Comparison of ENCODE assay signal across 1 cellular context in genomic region chr19:12331211-12331941, GRCh38.
A peak's percentile ranks its signal among the peaks of the same experiment; 100 is the strongest.
TF ChIP-seq lines count a peak whose summit lies in the region.

No MANE protein-coding gene starts in this region.

TF ChIP-seq in GM12878, 131 proteins besides CTCF, POLR2A, EP300 and RAD21 (continues in another document):
- TF ChIP-seq IRF5 (IDR thresholded peaks at IDR 0.05; ENCODE audit: borderline replicate concordance) (no peak), RBBP5 (conservative IDR thresholded peaks at IDR 0.05) (no peak), SMAD5 (IDR thresholded peaks at IDR 0.05; ENCODE audit: low read depth) (no peak), TCF7 (IDR thresholded peaks at IDR 0.05; ENCODE audit: borderline replicate concordance) (0 out of 2 replicates have a peak, but pooled peaks have one; percentile 24), KLF5 (IDR thresholded peaks at IDR 0.05; ENCODE audit: partially characterized antibody) (no peak), ATF7 (IDR thresholded peaks at IDR 0.05; ENCODE audit: low read depth) (peak; percentile 79), CHD2 (IDR thresholded peaks at IDR 0.05; ENCODE audit: borderline replicate concordance, low read depth, low read length) (peak; percentile 90), JUNB (IDR thresholded peaks at IDR 0.05) (no peak; the same call in 1 of the 2 replicates), CEBPB (IDR thresholded peaks at IDR 0.05; ENCODE audit: borderline replicate concordance in 1 of 2, low read depth in 2 of 2, low read length in 2 of 2) (no peak), ZNF24 (IDR thresholded peaks at IDR 0.05) (no peak), SREBF2 (IDR thresholded peaks at IDR 0.05; ENCODE audit: low read length) (no peak), PRDM15 (CRISPR knock-in tag; IDR thresholded peaks at IDR 0.05) (no peak), RELA (IDR thresholded peaks at IDR 0.05; ENCODE audit: borderline replicate concordance, partially characterized antibody) (peak; percentile 96), TCF12 (IDR thresholded peaks at IDR 0.05; ENCODE audit: low read depth, low read length) (0 out of 2 replicates have a peak, but pooled peaks have one; percentile 48), POU2F2 (IDR thresholded peaks at IDR 0.05; ENCODE audit: borderline replicate concordance, low read depth, low read length) (peak; percentile 60; the same call in 1 of the 3 replicates), MTA2 (IDR thresholded peaks at IDR 0.05; ENCODE audit: low read depth) (peak; percentile 66; the same call in 1 of the 2 replicates), SMARCA5 (IDR thresholded peaks at IDR 0.05) (0 out of 2 replicates have a peak, but pooled peaks have one; percentile 18), SIN3A (IDR thresholded peaks at IDR 0.05; ENCODE audit: low read depth, low read length) (no peak), ZNF384 (IDR thresholded peaks at IDR 0.05; ENCODE audit: borderline replicate concordance, low read depth, low read length) (no peak), NR2F1 (conservative IDR thresholded peaks at IDR 0.05) (peak; percentile 99), KDM1A (IDR thresholded peaks at IDR 0.05; ENCODE audit: borderline replicate concordance) (no peak), MEF2A (IDR thresholded peaks at IDR 0.05; ENCODE audit: insufficient read depth, low read depth, low read length) (peak; percentile 50; the same call in 1 of the 2 replicates), HDGF (IDR thresholded peaks at IDR 0.05) (no peak), ZNF217 (IDR thresholded peaks at IDR 0.05) (no peak), RUNX3 (IDR thresholded peaks at IDR 0.05; ENCODE audit: low read length) (peak; percentile 94), CREB1 (IDR thresholded peaks at IDR 0.05; ENCODE audit: low read depth) (peak; percentile 36; the same call in 1 of the 2 replicates), SP1 (IDR thresholded peaks at IDR 0.05; ENCODE audit: low read depth, low read length) (peak; percentile 80), ZBTB4 (CRISPR knock-in tag; IDR thresholded peaks at IDR 0.05) (no peak), PML (IDR thresholded peaks at IDR 0.05; ENCODE audit: low read length) (0 out of 2 replicates have a peak, but pooled peaks have one; percentile 29), EGR1 (IDR thresholded peaks at IDR 0.05; ENCODE audit: borderline replicate concordance in 1 of 2, low read depth in 2 of 2, low read length in 2 of 2) (peak; percentile 41 to 99), ZBED1 (IDR thresholded peaks at IDR 0.05; ENCODE audit: borderline replicate concordance) (peak; percentile 72; the same call in 1 of the 2 replicates), KAT2A (conservative IDR thresholded peaks at IDR 0.05; ENCODE audit: control insufficient read depth, low read depth, low read length) (no peak), HDAC2 (IDR thresholded peaks at IDR 0.05) (no peak), POLR2AphosphoS2 (IDR thresholded peaks at IDR 0.05; ENCODE audit: low read depth, low read length) (no peak), BCL11A (IDR thresholded peaks at IDR 0.05; ENCODE audit: low read depth, low read length) (peak; percentile 72; the same call in 1 of the 2 replicates), IRF3 (IDR thresholded peaks at IDR 0.05) (no peak), RAD51 (IDR thresholded peaks at IDR 0.05) (peak; percentile 26; the same call in 1 of the 2 replicates), EED (IDR thresholded peaks at IDR 0.05; ENCODE audit: low read depth) (peak; percentile 73), DPF2 (IDR thresholded peaks at IDR 0.05) (peak; percentile 68), IKZF2 (IDR thresholded peaks at IDR 0.05) (peak; percentile 76 to 77), NBN (IDR thresholded peaks at IDR 0.05) (peak; percentile 54; the same call in 1 of the 2 replicates), SIX5 (IDR thresholded peaks at IDR 0.05; ENCODE audit: low read depth, low read length, severe bottlenecking) (no peak)
- TF ChIP-seq, protein P1, sequence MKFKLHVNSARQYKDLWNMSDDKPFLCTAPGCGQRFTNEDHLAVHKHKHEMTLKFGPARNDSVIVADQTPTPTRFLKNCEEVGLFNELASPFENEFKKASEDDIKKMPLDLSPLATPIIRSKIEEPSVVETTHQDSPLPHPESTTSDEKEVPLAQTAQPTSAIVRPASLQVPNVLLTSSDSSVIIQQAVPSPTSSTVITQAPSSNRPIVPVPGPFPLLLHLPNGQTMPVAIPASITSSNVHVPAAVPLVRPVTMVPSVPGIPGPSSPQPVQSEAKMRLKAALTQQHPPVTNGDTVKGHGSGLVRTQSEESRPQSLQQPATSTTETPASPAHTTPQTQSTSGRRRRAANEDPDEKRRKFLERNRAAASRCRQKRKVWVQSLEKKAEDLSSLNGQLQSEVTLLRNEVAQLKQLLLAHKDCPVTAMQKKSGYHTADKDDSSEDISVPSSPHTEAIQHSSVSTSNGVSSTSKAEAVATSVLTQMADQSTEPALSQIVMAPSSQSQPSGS (IDR thresholded peaks at IDR 0.05; ENCODE audit: low read length): peak; percentile 63
- TF ChIP-seq, protein P2, sequence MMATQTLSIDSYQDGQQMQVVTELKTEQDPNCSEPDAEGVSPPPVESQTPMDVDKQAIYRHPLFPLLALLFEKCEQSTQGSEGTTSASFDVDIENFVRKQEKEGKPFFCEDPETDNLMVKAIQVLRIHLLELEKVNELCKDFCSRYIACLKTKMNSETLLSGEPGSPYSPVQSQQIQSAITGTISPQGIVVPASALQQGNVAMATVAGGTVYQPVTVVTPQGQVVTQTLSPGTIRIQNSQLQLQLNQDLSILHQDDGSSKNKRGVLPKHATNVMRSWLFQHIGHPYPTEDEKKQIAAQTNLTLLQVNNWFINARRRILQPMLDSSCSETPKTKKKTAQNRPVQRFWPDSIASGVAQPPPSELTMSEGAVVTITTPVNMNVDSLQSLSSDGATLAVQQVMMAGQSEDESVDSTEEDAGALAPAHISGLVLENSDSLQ (IDR thresholded peaks at IDR 0.05): peak; percentile 66
- TF ChIP-seq, protein P3, sequence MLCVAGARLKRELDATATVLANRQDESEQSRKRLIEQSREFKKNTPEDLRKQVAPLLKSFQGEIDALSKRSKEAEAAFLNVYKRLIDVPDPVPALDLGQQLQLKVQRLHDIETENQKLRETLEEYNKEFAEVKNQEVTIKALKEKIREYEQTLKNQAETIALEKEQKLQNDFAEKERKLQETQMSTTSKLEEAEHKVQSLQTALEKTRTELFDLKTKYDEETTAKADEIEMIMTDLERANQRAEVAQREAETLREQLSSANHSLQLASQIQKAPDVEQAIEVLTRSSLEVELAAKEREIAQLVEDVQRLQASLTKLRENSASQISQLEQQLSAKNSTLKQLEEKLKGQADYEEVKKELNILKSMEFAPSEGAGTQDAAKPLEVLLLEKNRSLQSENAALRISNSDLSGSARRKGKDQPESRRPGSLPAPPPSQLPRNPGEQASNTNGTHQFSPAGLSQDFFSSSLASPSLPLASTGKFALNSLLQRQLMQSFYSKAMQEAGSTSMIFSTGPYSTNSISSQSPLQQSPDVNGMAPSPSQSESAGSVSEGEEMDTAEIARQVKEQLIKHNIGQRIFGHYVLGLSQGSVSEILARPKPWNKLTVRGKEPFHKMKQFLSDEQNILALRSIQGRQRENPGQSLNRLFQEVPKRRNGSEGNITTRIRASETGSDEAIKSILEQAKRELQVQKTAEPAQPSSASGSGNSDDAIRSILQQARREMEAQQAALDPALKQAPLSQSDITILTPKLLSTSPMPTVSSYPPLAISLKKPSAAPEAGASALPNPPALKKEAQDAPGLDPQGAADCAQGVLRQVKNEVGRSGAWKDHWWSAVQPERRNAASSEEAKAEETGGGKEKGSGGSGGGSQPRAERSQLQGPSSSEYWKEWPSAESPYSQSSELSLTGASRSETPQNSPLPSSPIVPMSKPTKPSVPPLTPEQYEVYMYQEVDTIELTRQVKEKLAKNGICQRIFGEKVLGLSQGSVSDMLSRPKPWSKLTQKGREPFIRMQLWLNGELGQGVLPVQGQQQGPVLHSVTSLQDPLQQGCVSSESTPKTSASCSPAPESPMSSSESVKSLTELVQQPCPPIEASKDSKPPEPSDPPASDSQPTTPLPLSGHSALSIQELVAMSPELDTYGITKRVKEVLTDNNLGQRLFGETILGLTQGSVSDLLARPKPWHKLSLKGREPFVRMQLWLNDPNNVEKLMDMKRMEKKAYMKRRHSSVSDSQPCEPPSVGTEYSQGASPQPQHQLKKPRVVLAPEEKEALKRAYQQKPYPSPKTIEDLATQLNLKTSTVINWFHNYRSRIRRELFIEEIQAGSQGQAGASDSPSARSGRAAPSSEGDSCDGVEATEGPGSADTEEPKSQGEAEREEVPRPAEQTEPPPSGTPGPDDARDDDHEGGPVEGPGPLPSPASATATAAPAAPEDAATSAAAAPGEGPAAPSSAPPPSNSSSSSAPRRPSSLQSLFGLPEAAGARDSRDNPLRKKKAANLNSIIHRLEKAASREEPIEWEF (IDR thresholded peaks at IDR 0.05; ENCODE audit: insufficient replicate concordance, low read depth, low read length): peak; percentile 10
- TF ChIP-seq, protein P4, sequence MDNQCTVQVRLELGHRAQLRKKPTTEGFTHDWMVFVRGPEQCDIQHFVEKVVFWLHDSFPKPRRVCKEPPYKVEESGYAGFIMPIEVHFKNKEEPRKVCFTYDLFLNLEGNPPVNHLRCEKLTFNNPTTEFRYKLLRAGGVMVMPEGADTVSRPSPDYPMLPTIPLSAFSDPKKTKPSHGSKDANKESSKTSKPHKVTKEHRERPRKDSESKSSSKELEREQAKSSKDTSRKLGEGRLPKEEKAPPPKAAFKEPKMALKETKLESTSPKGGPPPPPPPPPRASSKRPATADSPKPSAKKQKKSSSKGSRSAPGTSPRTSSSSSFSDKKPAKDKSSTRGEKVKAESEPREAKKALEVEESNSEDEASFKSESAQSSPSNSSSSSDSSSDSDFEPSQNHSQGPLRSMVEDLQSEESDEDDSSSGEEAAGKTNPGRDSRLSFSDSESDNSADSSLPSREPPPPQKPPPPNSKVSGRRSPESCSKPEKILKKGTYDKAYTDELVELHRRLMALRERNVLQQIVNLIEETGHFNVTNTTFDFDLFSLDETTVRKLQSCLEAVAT (IDR thresholded peaks at IDR 0.05): peak; percentile 77
- TF ChIP-seq, protein P5, sequence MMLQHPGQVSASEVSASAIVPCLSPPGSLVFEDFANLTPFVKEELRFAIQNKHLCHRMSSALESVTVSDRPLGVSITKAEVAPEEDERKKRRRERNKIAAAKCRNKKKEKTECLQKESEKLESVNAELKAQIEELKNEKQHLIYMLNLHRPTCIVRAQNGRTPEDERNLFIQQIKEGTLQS (IDR thresholded peaks at IDR 0.05; ENCODE audit: borderline replicate concordance, extremely low read depth, low read depth, low read length): no peak
